Comparison of ENCODE assay signal across 22 cellular contexts in the genomic region with DNA sequence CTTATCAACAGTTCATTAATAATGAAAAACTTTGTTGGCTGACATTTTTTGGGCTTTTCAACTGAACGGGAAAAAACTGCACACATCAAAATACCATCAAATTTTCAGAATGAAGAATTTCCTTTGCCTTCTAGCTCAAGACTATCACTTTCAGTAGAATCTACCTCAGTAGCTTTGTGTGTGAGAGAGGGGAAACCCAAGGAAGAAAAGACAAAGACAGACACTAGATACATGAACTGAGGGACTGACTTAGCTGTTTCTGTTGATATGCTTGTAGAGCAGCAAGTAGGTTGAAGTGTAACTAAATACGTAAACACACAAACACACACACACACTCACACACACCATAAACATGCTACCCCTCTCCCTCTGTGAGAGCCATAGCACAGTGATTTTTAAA.
DNase-seq lines count a peak whose midpoint lies in the region; ATAC-seq, FAIRE-seq and TF ChIP-seq lines count a peak whose summit lies in the region.
"Had no signal": no experiment of that assay in that cellular context is flagged by ENCODE, and none has a peak within 500 bp of the region (broad histone marks: within the 10 kb centered on the region; RNA-seq: fewer than 3 reads in every experiment).

No MANE protein-coding gene starts in this region.

- H3K27ac ChIP-seq in KMS-11 = peak overlapping the region; percentile 16; the same call in 1 of the 2 replicates
- H3K27ac ChIP-seq in small intestine (ENCODE audit: low read depth in 1 of 2, low read length in 1 of 2) = no peak overlapping the region
- H3K27ac ChIP-seq: A549; BLaER1 treated with 17β-estradiol and CSF1 and Interleukin-3, amounts not matched to agents 10 nM and 100 nM; spleen; vagina had no signal

- peak; percentile 64 for ATAC-seq in GM19025 (IDR thresholded peaks at IDR 0.05; ENCODE audit: low read depth, unreplicated experiment)
- peak; percentile 60 for ATAC-seq in HG02571 (IDR thresholded peaks at IDR 0.05; ENCODE audit: unreplicated experiment)
- no peak for ATAC-seq in Right ventricle myocardium inferior
- ATAC-seq: A549; activated naive CD8-positive, alpha-beta T cell treated with anti-CD3 and anti-CD28 coated beads, Interleukin-2, amount 50 U/mL, for 24 hours had no signal

- peaks cover 98% of the 10 kb centered on the region for H3K79me2 ChIP-seq in KMS-11 (ENCODE audit: insufficient read depth, low read depth)

- FAIRE-seq in GM12892 (lab: Jason Lieb, UNC) (peak; percentile 42), small intestine (lab: Jason Lieb, UNC) (no peak)
- FAIRE-seq: A549, endothelial cell of umbilical vein, H54 had no signal

- H3K27me3 ChIP-seq in KMS-11 (ENCODE audit: insufficient read depth, low read depth) (no peaks in the 10 kb centered on the region), small intestine (ENCODE audit: control insufficient read depth in 2 of 2, insufficient read depth in 2 of 2, low read length in 2 of 2) (no peaks in the 10 kb centered on the region)
- H3K27me3 ChIP-seq: BLaER1 treated with 17β-estradiol and CSF1 and Interleukin-3, amounts not matched to agents 10 nM and 100 nM; spleen; vagina had no signal

- DNase-seq in GM12892 (ENCODE audit: insufficient read length) = no peak
- no peak for DNase-seq in small intestine
- no peak for DNase-seq in GF-D8 (lab: John Stamatoyannopoulos, UW)
- DNase-seq in Right ventricle myocardium inferior (ENCODE audit: missing footprints) = no peak
- DNase-seq in midbrain (lab: John Stamatoyannopoulos, UW) = no peak
- DNase-seq: activated CD4-positive, alpha-beta T cell treated with anti-CD3 and anti-CD28 coated beads for 4 hours; activated naive CD8-positive, alpha-beta T cell treated with anti-CD3 and anti-CD28 coated beads, Interleukin-2, amount 50 U/mL, for 24 hours; cortex of kidney; GDM1; NCI-H1105; NCI-H524; Right ventricle myocardium superior; spleen; stimulated activated CD8-positive, alpha-beta memory T cell treated with anti-CD3 and anti-CD28 coated beads, Interleukin-4, amount 100 ng/mL, for 48 hours had no signal

- H3K4me1 ChIP-seq in KMS-11 (ENCODE audit: low read depth, poor library complexity, severe bottlenecking) (peaks cover 89% of the 10 kb centered on the region), small intestine (ENCODE audit: control insufficient read depth in 2 of 2, insufficient read depth in 1 of 2, low read depth in 1 of 2, low read length in 1 of 2) (no peaks in the 10 kb centered on the region)
- H3K4me1 ChIP-seq: A549; BLaER1 treated with 17β-estradiol and CSF1 and Interleukin-3, amounts not matched to agents 10 nM and 100 nM; spleen; vagina had no signal

- no peak for TF ChIP-seq CTCF in KMS-11 (conservative IDR thresholded peaks at IDR 0.05; ENCODE audit: low read depth, low read length)

- H3K36me3 ChIP-seq in KMS-11 (ENCODE audit: insufficient read depth) (no peaks in the 10 kb centered on the region; the same call in 1 of the 2 replicates), small intestine (ENCODE audit: control insufficient read depth in 2 of 2, insufficient read depth in 2 of 2, low read length in 2 of 2) (no peaks in the 10 kb centered on the region)
- H3K36me3 ChIP-seq: spleen, vagina had no signal

- intact Hi-C loops in Right ventricle myocardium inferior (cut with DNase I) = no loop called here

- H4K20me1 ChIP-seq in KMS-11 (ENCODE audit: insufficient read depth) = peaks cover 53% of the 10 kb centered on the region

- H3K4me2 ChIP-seq in KMS-11 = peak overlapping the region; percentile 8
- H3K4me2 ChIP-seq: A549; BLaER1 treated with 17β-estradiol and CSF1 and Interleukin-3, amounts not matched to agents 10 nM and 100 nM had no signal

- WGBS in small intestine, 3 donors = 85 to 86% (median 86%) methylated on average over 2 of the region's 2 CpGs

- H3K4me3 ChIP-seq in KMS-11 (IDR thresholded peaks at IDR 0.05; ENCODE audit: insufficient read depth, low read depth, low read length) (no peak overlapping the region), small intestine (ENCODE audit: low read depth in 1 of 2, low read length in 2 of 2) (no peak overlapping the region)
- H3K4me3 ChIP-seq: A549; BLaER1 treated with 17β-estradiol and CSF1 and Interleukin-3, amounts not matched to agents 10 nM and 100 nM; spleen; vagina had no signal

- no peaks in the 10 kb centered on the region for H3K9me3 ChIP-seq in small intestine (ENCODE audit: control insufficient read depth, low read depth)
- H3K9me3 ChIP-seq: A549; BLaER1 treated with 17β-estradiol and CSF1 and Interleukin-3, amounts not matched to agents 10 nM and 100 nM; spleen; vagina had no signal

- no peak for TF ChIP-seq POLR2A in GM12892 (IDR thresholded peaks at IDR 0.05; ENCODE audit: low read depth, low read length)

- H2AFZ ChIP-seq in KMS-11 (ENCODE audit: low read depth) = no peak overlapping the region

- no peak overlapping the region for H3K9ac ChIP-seq in KMS-11
- H3K9ac ChIP-seq: BLaER1 treated with 17β-estradiol and CSF1 and Interleukin-3, amounts not matched to agents 10 nM and 100 nM had no signal
